Comparison of ENCODE assay signal across 21 cellular contexts in genomic region chr6:149007846-149008245, GRCh38.
"Had no signal": no experiment of that assay in that cellular context is flagged by ENCODE, and none has a peak within 500 bp of the region (broad histone marks: within the 10 kb centered on the region; RNA-seq: fewer than 3 reads in every experiment).

No MANE protein-coding gene starts in this region.

- DNase-seq: Kasumi-1, NCI-H1092, NCI-H1105 treated with DMSO at 0.1 percent for 48 hours, NCI-H1417 treated with DMSO at 0.1 percent for 48 hours, NCI-H146, NCI-H1694 treated with DMSO at 0.1 percent for 48 hours, NCI-H1930, NCI-H2081, NCI-H2107, NCI-H2227 treated with DMSO at 0.1 percent for 48 hours, NCI-H446, NCI-H510A, NCI-H526, Right ventricle myocardium superior, RPMI8226, SIG-M5 had no signal

- H3K27me3 Mint-ChIP-seq: IgD-negative memory B cell had no signal

- H3K4me3 Mint-ChIP-seq: IgD-negative memory B cell had no signal

- H3K4me3 ChIP-seq: K562 had no signal

- ATAC-seq: K562, SK-N-SH treated with all-trans-retinoic acid at 6 μM for 48 hours had no signal

- H3K27ac Mint-ChIP-seq: IgD-negative memory B cell had no signal

- H3K27ac ChIP-seq: HL-60, KMS-11 had no signal

- H3K9me3 Mint-ChIP-seq: IgD-negative memory B cell had no signal

- H3K9ac ChIP-seq: KMS-11 had no signal
